16 cellular contexts compared by ENCODE assay signal in genomic region chr6:16705403-16705993, GRCh38. TPM values are rescaled to one million over a fixed set of nuclear protein-coding genes. Genes with fewer than 3 reads are reported as not detected.
DNase-seq lines count a peak whose midpoint lies in the region; ATAC-seq and TF ChIP-seq lines count a peak whose summit lies in the region.
"Had no signal": no experiment of that assay in that cellular context is flagged by ENCODE, and none has a peak within 500 bp of the region (broad histone marks: within the 10 kb centered on the region; RNA-seq: fewer than 3 reads in every experiment).

No MANE protein-coding gene starts in this region.

- H3K4me3 ChIP-seq in ascending aorta (no peak overlapping the region), sigmoid colon (no peak overlapping the region)
- H3K4me3 ChIP-seq: mucosa of descending colon, psoas muscle had no signal

- peak overlapping the region; percentile 10 for H3K4me3 Mint-ChIP-seq in stimulated activated naive CD8-positive, alpha-beta T cell treated with anti-CD3 and anti-CD28 coated beads, Interleukin-15, Interleukin-2, amounts not matched to agents 100 ng/mL and 50 ng/mL, for 24 hours
- H3K4me3 Mint-ChIP-seq in activated CD4-positive, alpha-beta memory T cell treated with anti-CD3 and anti-CD28 coated beads, Interleukin-2, amount 10 ng/mL, durations not matched to agents 7 days and 5 days, result peak overlapping the region; percentile 40

- H3K36me3 ChIP-seq in ascending aorta, result no peaks in the 10 kb centered on the region
- no peaks in the 10 kb centered on the region for H3K36me3 ChIP-seq in sigmoid colon

- H3K9me3 Mint-ChIP-seq in stimulated activated naive CD8-positive, alpha-beta T cell treated with anti-CD3 and anti-CD28 coated beads, Interleukin-15, Interleukin-2, amounts not matched to agents 100 ng/mL and 50 ng/mL, for 24 hours, result no peaks in the 10 kb centered on the region
- peaks cover 2% of the 10 kb centered on the region for H3K9me3 Mint-ChIP-seq in activated CD4-positive, alpha-beta memory T cell treated with anti-CD3 and anti-CD28 coated beads, Interleukin-2, amount 10 ng/mL, durations not matched to agents 7 days and 5 days

- no peak for ATAC-seq in stimulated activated naive CD8-positive, alpha-beta T cell treated with anti-CD3 and anti-CD28 coated beads, Interleukin-15, Interleukin-2, amounts not matched to agents 100 U/mL and 50 U/mL, for 24 hours
- ATAC-seq in HG03439 (IDR thresholded peaks at IDR 0.05; ENCODE audit: unreplicated experiment), result no peak

- no peak for TF ChIP-seq POLR2A in sigmoid colon (IDR thresholded peaks at IDR 0.05)

- WGBS in sigmoid colon, 2 donors, result 63 to 92% methylated on average over 3 of the region's 3 CpGs

- peaks cover 82% of the 10 kb centered on the region for H3K4me1 Mint-ChIP-seq in stimulated activated naive CD8-positive, alpha-beta T cell treated with anti-CD3 and anti-CD28 coated beads, Interleukin-15, Interleukin-2, amounts not matched to agents 100 ng/mL and 50 ng/mL, for 24 hours (ENCODE audit: low read depth)
- H3K4me1 Mint-ChIP-seq in activated CD4-positive, alpha-beta memory T cell treated with anti-CD3 and anti-CD28 coated beads, Interleukin-2, amount 10 ng/mL, durations not matched to agents 7 days and 5 days, result peaks cover 74% of the 10 kb centered on the region

- intact Hi-C loops in ascending aorta (cut with DNase I), result loop anchor here (10.0 kb wide), 1 partner anchor 1041 kb away; the partner anchor contains the start of gene DTNBP1
- intact Hi-C loops in sigmoid colon (cut with DNase I), result no loop called here

- H3K36me3 Mint-ChIP-seq in stimulated activated naive CD8-positive, alpha-beta T cell treated with anti-CD3 and anti-CD28 coated beads, Interleukin-15, Interleukin-2, amounts not matched to agents 100 ng/mL and 50 ng/mL, for 24 hours (ENCODE audit: low read depth), result no peaks in the 10 kb centered on the region
- peaks cover 25% of the 10 kb centered on the region for H3K36me3 Mint-ChIP-seq in activated CD4-positive, alpha-beta memory T cell treated with anti-CD3 and anti-CD28 coated beads, Interleukin-2, amount 10 ng/mL, durations not matched to agents 7 days and 5 days (ENCODE audit: low read depth)

- CTCF ChIA-PET in activated CD4-positive, alpha-beta memory T cell treated with anti-CD3 and anti-CD28 coated beads, Interleukin-2, amount 10 ng/mL, durations not matched to agents 7 days and 5 days (lab: Charles Lee), result no interaction called here

- H3K4me1 ChIP-seq in ascending aorta (peaks cover 5 to 32% of the 10 kb centered on the region in 2 donors), sigmoid colon (peaks cover 0 to 45% (median 26%) of the 10 kb centered on the region in 4 donors)

- TF ChIP-seq EP300 in sigmoid colon (IDR thresholded peaks at IDR 0.05), result no peak

- peak overlapping the region; percentile 87 for H3K27ac Mint-ChIP-seq in stimulated activated naive CD8-positive, alpha-beta T cell treated with anti-CD3 and anti-CD28 coated beads, Interleukin-15, Interleukin-2, amounts not matched to agents 100 ng/mL and 50 ng/mL, for 24 hours
- peak overlapping the region; percentile 89 for H3K27ac Mint-ChIP-seq in activated CD4-positive, alpha-beta memory T cell treated with anti-CD3 and anti-CD28 coated beads, Interleukin-2, amount 10 ng/mL, durations not matched to agents 7 days and 5 days

- no peaks in the 10 kb centered on the region for H3K9me3 ChIP-seq in ascending aorta
- no peaks in the 10 kb centered on the region for H3K9me3 ChIP-seq in sigmoid colon
- H3K9me3 ChIP-seq: mucosa of descending colon, psoas muscle had no signal

- TF ChIP-seq CTCF in ascending aorta (IDR thresholded peaks at IDR 0.05) (no peak), sigmoid colon (IDR thresholded peaks at IDR 0.05) (no peak)

- H3K27me3 Mint-ChIP-seq in stimulated activated naive CD8-positive, alpha-beta T cell treated with anti-CD3 and anti-CD28 coated beads, Interleukin-15, Interleukin-2, amounts not matched to agents 100 ng/mL and 50 ng/mL, for 24 hours, result no peaks in the 10 kb centered on the region
- no peaks in the 10 kb centered on the region for H3K27me3 Mint-ChIP-seq in activated CD4-positive, alpha-beta memory T cell treated with anti-CD3 and anti-CD28 coated beads, Interleukin-2, amount 10 ng/mL, durations not matched to agents 7 days and 5 days

- H3K27ac ChIP-seq in ascending aorta, result no peak overlapping the region
- H3K27ac ChIP-seq in sigmoid colon, result peak overlapping the region in 2 of 4 donors; percentile 66 to 74
- H3K27ac ChIP-seq: psoas muscle had no signal

- POLR2A ChIA-PET in activated CD4-positive, alpha-beta memory T cell treated with anti-CD3 and anti-CD28 coated beads, Interleukin-2, amount 10 ng/mL, durations not matched to agents 7 days and 5 days (lab: Charles Lee), result interaction anchor here (1.6 kb wide), 1 partner anchor 9 kb away, joined by 5 read pairs; no protein-coding TSS in a partner anchor

- H3K27me3 ChIP-seq in ascending aorta, result no peaks in the 10 kb centered on the region
- no peaks in the 10 kb centered on the region for H3K27me3 ChIP-seq in sigmoid colon

- no peak for DNase-seq in stimulated activated naive CD8-positive, alpha-beta T cell treated with anti-CD3 and anti-CD28 coated beads, Interleukin-15, Interleukin-2, amounts not matched to agents 100 U/mL and 50 U/mL, for 24 hours
- no peak for DNase-seq in activated CD4-positive, alpha-beta memory T cell treated with anti-CD3 and anti-CD28 coated beads, Interleukin-2, amount 10 ng/mL, durations not matched to agents 7 days and 5 days
- DNase-seq in islet precursor cell, result peak; percentile 69
- no peak for DNase-seq in ascending aorta (ENCODE audit: low spot score in 2 of 2)
- DNase-seq in HuH-7.5 (ENCODE audit: low spot score), result no peak
- DNase-seq in sigmoid colon, result no peak
- DNase-seq: anterior cingulate cortex; GDM1; mucosa of descending colon; NCI-H1417 treated with DMSO at 0.1 percent for 48 hours; NCI-H524; psoas muscle; RPMI8226; stimulated activated naive CD4-positive, alpha-beta T cell had no signal

RNA-seq across cellular contexts. Expression of gene ATXN1, which starts 55.8 kb away (rescaled TPM):
- total RNA-seq in activated CD4-positive, alpha-beta memory T cell treated with anti-CD3 and anti-CD28 coated beads, Interleukin-2, amount 10 ng/mL, durations not matched to agents 7 days and 5 days, result 10 to 100 TPM; 83.1 to 89.4 TPM
- total RNA-seq in ascending aorta (68.3 TPM), sigmoid colon (10 to 100 TPM; 37.7 to 95.3 (median 59.9) TPM)
- polyA plus RNA-seq in sigmoid colon, result 1 to 10 TPM; 4.8 to 8.6 (median 7.2) TPM
